ENCODE assay signal across 1 cellular context in the genomic region with DNA sequence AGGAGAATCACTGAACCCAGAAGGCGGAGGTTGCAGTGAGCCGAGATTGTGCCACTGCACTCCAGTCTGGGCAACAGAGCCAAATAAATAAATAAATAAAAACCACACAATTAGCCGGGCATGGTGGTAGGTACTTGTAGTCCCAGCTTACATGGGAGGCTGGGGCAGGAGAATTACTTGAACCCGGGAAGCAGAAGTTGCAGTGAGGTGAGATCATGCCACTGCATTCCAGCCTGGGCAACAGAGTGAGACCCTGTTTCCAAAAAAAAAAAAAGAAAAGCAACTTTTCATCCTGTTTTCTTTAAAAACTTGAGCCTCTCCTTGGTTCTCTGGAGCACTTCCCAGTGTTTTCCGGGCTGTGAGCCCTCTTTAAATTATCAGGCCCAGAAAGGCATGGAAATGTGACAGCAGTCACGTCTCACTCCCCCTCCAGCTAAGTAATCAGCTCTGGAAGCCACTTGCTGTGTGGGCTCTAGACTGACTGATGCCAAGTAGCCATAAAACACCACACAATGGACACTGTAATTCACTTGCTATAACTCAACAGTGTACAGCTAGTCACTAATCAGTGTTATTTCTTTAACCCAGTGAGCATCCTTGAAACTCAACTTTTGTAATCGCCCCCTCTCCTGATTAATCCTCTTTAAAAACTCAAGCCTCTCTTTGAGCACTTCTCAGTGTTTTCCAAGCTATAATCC.
TF ChIP-seq lines count a peak whose summit lies in the region.

No MANE protein-coding gene starts in this region.

TF ChIP-seq in K562, 482 proteins besides CTCF, POLR2A, EP300 and RAD21:
- TF ChIP-seq, protein P1, sequence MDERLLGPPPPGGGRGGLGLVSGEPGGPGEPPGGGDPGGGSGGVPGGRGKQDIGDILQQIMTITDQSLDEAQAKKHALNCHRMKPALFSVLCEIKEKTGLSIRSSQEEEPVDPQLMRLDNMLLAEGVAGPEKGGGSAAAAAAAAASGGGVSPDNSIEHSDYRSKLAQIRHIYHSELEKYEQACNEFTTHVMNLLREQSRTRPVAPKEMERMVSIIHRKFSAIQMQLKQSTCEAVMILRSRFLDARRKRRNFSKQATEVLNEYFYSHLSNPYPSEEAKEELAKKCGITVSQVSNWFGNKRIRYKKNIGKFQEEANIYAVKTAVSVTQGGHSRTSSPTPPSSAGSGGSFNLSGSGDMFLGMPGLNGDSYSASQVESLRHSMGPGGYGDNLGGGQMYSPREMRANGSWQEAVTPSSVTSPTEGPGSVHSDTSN (CRISPR knock-in tag; IDR thresholded peaks at IDR 0.05; ENCODE audit: low read depth): no peak
- TF ChIP-seq, protein P1 (tag; conservative IDR thresholded peaks at IDR 0.05; ENCODE audit: low read depth): 0 out of 2 replicates have a peak, but pooled peaks have one; percentile 6
- TF ChIP-seq ZNF121 (CRISPR knock-in tag; conservative IDR thresholded peaks at IDR 0.05) (peak; percentile 21; the same call in 1 of the 2 replicates), ZNF436 (CRISPR knock-in tag; IDR thresholded peaks at IDR 0.05) (no peak)
